7 cellular contexts compared by ENCODE assay signal in the genomic region with DNA sequence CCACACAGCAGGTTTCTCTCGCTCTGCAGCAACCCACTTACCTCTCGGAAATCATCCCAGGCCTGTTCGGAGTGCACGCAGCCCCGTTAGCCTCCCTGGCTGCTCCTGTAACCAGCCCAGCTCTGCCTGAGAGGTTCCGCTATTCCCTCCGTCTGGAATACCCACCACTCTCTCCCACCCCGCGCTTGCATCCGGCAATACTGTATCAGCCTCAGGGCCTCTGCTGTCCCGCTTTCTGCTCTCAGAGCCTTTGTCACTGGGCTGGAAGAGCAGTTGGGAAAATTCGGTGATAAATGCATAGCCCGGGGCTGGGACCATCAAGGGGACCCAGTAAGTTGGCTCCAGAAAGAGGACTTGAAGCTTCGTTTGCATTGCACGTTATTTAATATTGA. TPM values are rescaled to one million over a fixed set of nuclear protein-coding genes. Genes with fewer than 3 reads are reported as not detected.
DNase-seq lines count a peak whose midpoint lies in the region; ATAC-seq and TF ChIP-seq lines count a peak whose summit lies in the region.

No MANE protein-coding gene starts in this region.

- peak overlapping the region; percentile 71 for H2AFZ ChIP-seq in fibroblast of lung (ENCODE audit: low read length)

- ATAC-seq in HG03432 (IDR thresholded peaks at IDR 0.05; ENCODE audit: unreplicated experiment), result no peak
- ATAC-seq in HG03457 (IDR thresholded peaks at IDR 0.05; ENCODE audit: unreplicated experiment), result no peak
- ATAC-seq in HG02852 (IDR thresholded peaks at IDR 0.05; ENCODE audit: unreplicated experiment), result no peak

- H3K9ac ChIP-seq in fibroblast of lung (ENCODE audit: insufficient read depth, low read length), result no peak overlapping the region

- no peaks in the 10 kb centered on the region for H3K79me2 ChIP-seq in fibroblast of lung (ENCODE audit: control insufficient read depth, insufficient read depth, low read length)

- peaks cover 0 to 43% (median 12%) of the 10 kb centered on the region in 4 donors for H3K4me1 ChIP-seq in Peyer's patch
- peaks cover 6% of the 10 kb centered on the region for H3K4me1 ChIP-seq in fibroblast of lung (ENCODE audit: control insufficient read depth, extremely low read depth, insufficient read depth, low read length)

- H3K36me3 ChIP-seq in Peyer's patch (no peaks in the 10 kb centered on the region), fibroblast of lung (ENCODE audit: control insufficient read depth, insufficient read depth, low read length) (no peaks in the 10 kb centered on the region)

- no peaks in the 10 kb centered on the region for H3K9me3 ChIP-seq in Peyer's patch
- H3K9me3 ChIP-seq in fibroblast of lung (ENCODE audit: control insufficient read depth, insufficient read depth, low read depth, low read length), result no peaks in the 10 kb centered on the region

- no peak for TF ChIP-seq POLR2A in Peyer's patch (IDR thresholded peaks at IDR 0.05)

- H3K4me3 ChIP-seq in GM12875 (ENCODE audit: low read depth, low read length) (peak overlapping the region; percentile 57), Peyer's patch (peak overlapping the region; percentile 17 to 57 (median 50)), fibroblast of lung (replicated peaks in 1 of 4; ENCODE audit: control extremely low read depth in 1 of 4, insufficient read depth in 1 of 4, low read depth in 3 of 4, low read length in 4 of 4) (peak overlapping the region; percentile 53 to 72 (median 66)), skeletal muscle cell (ENCODE audit: low read depth, low read length) (peak overlapping the region; percentile 55)

- no peak for TF ChIP-seq CTCF in GM12875 (IDR thresholded peaks at IDR 0.05; ENCODE audit: borderline replicate concordance, insufficient read depth, low read depth, low read length)
- TF ChIP-seq CTCF in Peyer's patch (IDR thresholded peaks at IDR 0.05), result no peak
- no peak for TF ChIP-seq CTCF in fibroblast of lung (conservative IDR thresholded peaks at IDR 0.05 in 1 of 2, IDR thresholded peaks at IDR 0.05 in 1 of 2; ENCODE audit: low read depth in 1 of 2, low read length in 2 of 2)

- H3K27me3 ChIP-seq in Peyer's patch (no peaks in the 10 kb centered on the region), fibroblast of lung (ENCODE audit: control insufficient read depth, insufficient read depth, low read length) (no peaks in the 10 kb centered on the region)

- H3K4me2 ChIP-seq in fibroblast of lung (ENCODE audit: extremely low read depth, insufficient read depth, low read length), result peak overlapping the region; percentile 89

- no peaks in the 10 kb centered on the region for H4K20me1 ChIP-seq in fibroblast of lung (ENCODE audit: control insufficient read depth, extremely low read depth, insufficient read depth, low read length)

- H3K27ac ChIP-seq in Peyer's patch (peak overlapping the region in 1 of 4 donors; percentile 49), fibroblast of lung (ENCODE audit: insufficient read depth, low read length) (no peak overlapping the region)

- no peak for DNase-seq in Peyer's patch
- no peak for DNase-seq in fibroblast of lung (ENCODE audit: low read depth in 2 of 2)
- no peak for DNase-seq in skeletal muscle cell (ENCODE audit: low read depth)

RNA-seq across cellular contexts. Expression of a gene that starts 0.8 kb away (rescaled TPM):
- total RNA-seq in Peyer's patch (1 to 10 TPM in 2 of 4 donors, not detected in 2; 1.9 to 2.5 TPM), fibroblast of lung (0.51 and 1.7 TPM in 2 replicates)
- 0.24 and 0.56 TPM in 2 replicates for polyA plus RNA-seq in fibroblast of lung
- 0.59 and 1.3 TPM in 2 replicates for polyA plus RNA-seq in fibroblast of lung (2012)
- polyA minus RNA-seq in fibroblast of lung (ENCODE audit: low replicate concordance), result 7.1 TPM in 1 of 2 replicates, not detected in the other

RNA-seq across cellular contexts. Expression of a gene that starts 31.8 kb away (rescaled TPM):
- total RNA-seq in Peyer's patch (1 to 10 TPM; 3.7 to 7.5 (median 5.6) TPM), fibroblast of lung (3.9 and 5.0 TPM in 2 replicates)
- 3.3 and 4.0 TPM in 2 replicates for polyA plus RNA-seq in fibroblast of lung
- 2.3 and 2.5 TPM in 2 replicates for polyA plus RNA-seq in fibroblast of lung (2012)
- polyA minus RNA-seq in fibroblast of lung (ENCODE audit: low replicate concordance), result 0.24 and 1.5 TPM in 2 replicates

RNA-seq across cellular contexts. Expression of a gene that starts 52.5 kb away (rescaled TPM):
- total RNA-seq in Peyer's patch, result 10 to 100 TPM in 3 of 4 donors, 1 to 10 TPM in 1; 4.6 to 45.2 (median 29.2) TPM
- 3.8 and 4.9 TPM in 2 replicates for total RNA-seq in fibroblast of lung
- 0.90 and 1.8 TPM in 2 replicates for polyA plus RNA-seq in fibroblast of lung
- 1.7 and 2.1 TPM in 2 replicates for polyA plus RNA-seq in fibroblast of lung (2012)
- 1.4 and 2.2 TPM in 2 replicates for polyA minus RNA-seq in fibroblast of lung (ENCODE audit: low replicate concordance)
